8 cellular contexts compared by ENCODE assay signal in genomic region chr5:54673523-54674225, GRCh38.
DNase-seq lines count a peak whose midpoint lies in the region; ATAC-seq lines count a peak whose summit lies in the region.

No MANE protein-coding gene starts in this region.

- no peak for ATAC-seq in HG03520 (IDR thresholded peaks at IDR 0.05; ENCODE audit: unreplicated experiment)

- peak; percentile 67 for DNase-seq in activated CD8-positive, alpha-beta memory T cell treated with anti-CD3 and anti-CD28 coated beads for 24 hours
- DNase-seq in activated CD8-positive, alpha-beta memory T cell treated with anti-CD3 and anti-CD28 coated beads, Interleukin-2, amount 50 U/mL, for 48 hours, result no peak
- DNase-seq in RPMI7951 (ENCODE audit: low read depth) (peak; percentile 5), SW 1271 (lab: John Stamatoyannopoulos, UW) (no peak), dermis blood vessel endothelial cell (no peak)
- peak; percentile 1 for DNase-seq in effector CD8-positive, alpha-beta T cell (lab: John Stamatoyannopoulos, UW)
- DNase-seq in stimulated activated CD4-positive, alpha-beta T cell treated with anti-CD3 and anti-CD28 coated beads, TNF-alpha, amount 100 ng/mL, for 24 hours (ENCODE audit: low read depth in 3 of 3), result peak; percentile 4 to 21 (median 9)

Comparison
In these comparisons a context has a peak if more than half of its experiments do, and no peak if none do; other contexts are left out.
1. DNase-seq: peak in activated CD8-positive, alpha-beta memory T cell treated with anti-CD3 and anti-CD28 coated beads for 24 hours (single experiment), RPMI7951 (single experiment), effector CD8-positive, alpha-beta T cell (single experiment) and stimulated activated CD4-positive, alpha-beta T cell treated with anti-CD3 and anti-CD28 coated beads, TNF-alpha, amount 100 ng/mL, for 24 hours (3 of 3); none in activated CD8-positive, alpha-beta memory T cell treated with anti-CD3 and anti-CD28 coated beads, Interleukin-2, amount 50 U/mL, for 48 hours (single experiment), SW 1271 (0 of 2) and dermis blood vessel endothelial cell (single experiment).